ENCODE assay signal across 15 cellular contexts in genomic region chr10:11208243-11208642, GRCh38.
A peak's percentile ranks its signal among the peaks of the same experiment; 100 is the strongest.
DNase-seq lines count a peak whose midpoint lies in the region; ATAC-seq and FAIRE-seq lines count a peak whose summit lies in the region.
"Had no signal": no experiment of that assay in that cellular context is flagged by ENCODE, and none has a peak within 500 bp of the region (broad histone marks: within the 10 kb centered on the region; RNA-seq: fewer than 3 reads in every experiment).

No MANE protein-coding gene starts in this region.

- peak overlapping the region; percentile 97 for H3K27ac Mint-ChIP-seq in activated CD4-positive, alpha-beta T cell treated with anti-CD3 and anti-CD28 coated beads, Interleukin-2, amount 10 ng/mL, durations not matched to agents 24 days and 14 days
- peak overlapping the region; percentile 97 for H3K27ac Mint-ChIP-seq in activated naive CD8-positive, alpha-beta T cell
- no peak overlapping the region for H3K27ac Mint-ChIP-seq in natural killer cell treated with Interleukin-12 subunit alpha and Interleukin-12 subunit beta and Interleukin-15 and Interleukin-18, amount 100 ng/mL, for 72 hours

- no peaks in the 10 kb centered on the region for H3K27me3 Mint-ChIP-seq in activated CD4-positive, alpha-beta T cell treated with anti-CD3 and anti-CD28 coated beads, Interleukin-2, amount 10 ng/mL, durations not matched to agents 24 days and 14 days
- no peaks in the 10 kb centered on the region for H3K27me3 Mint-ChIP-seq in activated naive CD8-positive, alpha-beta T cell
- H3K27me3 Mint-ChIP-seq in natural killer cell treated with Interleukin-12 subunit alpha and Interleukin-12 subunit beta and Interleukin-15 and Interleukin-18, amount 100 ng/mL, for 72 hours = no peaks in the 10 kb centered on the region

- no peak for DNase-seq in activated CD4-positive, alpha-beta T cell treated with anti-CD3 and anti-CD28 coated beads, Interleukin-2, amount 10 ng/mL, durations not matched to agents 24 days and 14 days
- DNase-seq in activated CD4-positive, alpha-beta T cell treated with anti-CD3 and anti-CD28 coated beads for 1 hour = no peak
- DNase-seq in GM19239 (ENCODE audit: insufficient read length, low spot score) = no peak
- DNase-seq in natural killer cell treated with Interleukin-12 subunit alpha and Interleukin-12 subunit beta and Interleukin-15 and Interleukin-18, amount 100 ng/mL, for 72 hours (ENCODE audit: low spot score) = no peak
- DNase-seq in hepatic stellate cell (ENCODE audit: low spot score) = no peak
- no peak for DNase-seq in kidney glomerular epithelial cell (lab: John Stamatoyannopoulos, UW)
- DNase-seq: Calu3; esophagus squamous epithelium; heart right ventricle; NCI-H1105 treated with DMSO at 0.1 percent for 48 hours; stimulated activated CD4-positive, alpha-beta T cell treated with anti-CD3 and anti-CD28 coated beads, Interleukin-4, amount 100 ng/mL, for 4 hours; SW 1271 had no signal

- intact Hi-C loops in activated CD4-positive, alpha-beta T cell treated with anti-CD3 and anti-CD28 coated beads, Interleukin-2, amount 10 ng/mL, durations not matched to agents 24 days and 14 days (cut with micrococcal nuclease) = loop anchor here (2.0 kb wide), 1 partner anchor 37 kb away; no protein-coding TSS in a partner anchor

- H3K4me1 Mint-ChIP-seq in activated CD4-positive, alpha-beta T cell treated with anti-CD3 and anti-CD28 coated beads, Interleukin-2, amount 10 ng/mL, durations not matched to agents 24 days and 14 days = peaks cover 82% of the 10 kb centered on the region
- peaks cover 100% of the 10 kb centered on the region for H3K4me1 Mint-ChIP-seq in activated naive CD8-positive, alpha-beta T cell (ENCODE audit: low read depth)
- H3K4me1 Mint-ChIP-seq in natural killer cell treated with Interleukin-12 subunit alpha and Interleukin-12 subunit beta and Interleukin-15 and Interleukin-18, amount 100 ng/mL, for 72 hours (ENCODE audit: low read depth in 2 of 2) = peaks cover 90 to 99% of the 10 kb centered on the region in 2 donors

- H3K9me3 Mint-ChIP-seq in activated CD4-positive, alpha-beta T cell treated with anti-CD3 and anti-CD28 coated beads, Interleukin-2, amount 10 ng/mL, durations not matched to agents 24 days and 14 days = no peaks in the 10 kb centered on the region
- H3K9me3 Mint-ChIP-seq in activated naive CD8-positive, alpha-beta T cell (ENCODE audit: low read depth) = no peaks in the 10 kb centered on the region
- H3K9me3 Mint-ChIP-seq in natural killer cell treated with Interleukin-12 subunit alpha and Interleukin-12 subunit beta and Interleukin-15 and Interleukin-18, amount 100 ng/mL, for 72 hours = no peaks in the 10 kb centered on the region

- peak; percentile 8 for FAIRE-seq in GM19239 (lab: Jason Lieb, UNC)
- FAIRE-seq: A549 had no signal

- peak in 1 of 2 donors; percentile 30 for ATAC-seq in natural killer cell treated with Interleukin-12 subunit alpha and Interleukin-12 subunit beta and Interleukin-15 and Interleukin-18, amount 100 ng/mL, for 72 hours
- ATAC-seq in HG02840 (IDR thresholded peaks at IDR 0.05; ENCODE audit: low FRiP score, unreplicated experiment) = no peak
- ATAC-seq: A549, heart right ventricle had no signal

- H3K36me3 Mint-ChIP-seq in activated CD4-positive, alpha-beta T cell treated with anti-CD3 and anti-CD28 coated beads, Interleukin-2, amount 10 ng/mL, durations not matched to agents 24 days and 14 days (ENCODE audit: low read depth) = peaks cover 69% of the 10 kb centered on the region
- H3K36me3 Mint-ChIP-seq in activated naive CD8-positive, alpha-beta T cell = peaks cover 21% of the 10 kb centered on the region
- H3K36me3 Mint-ChIP-seq in natural killer cell treated with Interleukin-12 subunit alpha and Interleukin-12 subunit beta and Interleukin-15 and Interleukin-18, amount 100 ng/mL, for 72 hours = peaks cover 48% of the 10 kb centered on the region

- H3K4me3 Mint-ChIP-seq in activated CD4-positive, alpha-beta T cell treated with anti-CD3 and anti-CD28 coated beads, Interleukin-2, amount 10 ng/mL, durations not matched to agents 24 days and 14 days = peak overlapping the region; percentile 74
- peak overlapping the region; percentile 86 for H3K4me3 Mint-ChIP-seq in activated naive CD8-positive, alpha-beta T cell
- H3K4me3 Mint-ChIP-seq in natural killer cell treated with Interleukin-12 subunit alpha and Interleukin-12 subunit beta and Interleukin-15 and Interleukin-18, amount 100 ng/mL, for 72 hours = peak overlapping the region; percentile 94

Comparison
In these comparisons a context has a peak if more than half of its experiments do, and no peak if none do; other contexts are left out.
1. H3K27ac Mint-ChIP-seq: peak in activated CD4-positive, alpha-beta T cell treated with anti-CD3 and anti-CD28 coated beads, Interleukin-2, amount 10 ng/mL, durations not matched to agents 24 days and 14 days (single experiment) and activated naive CD8-positive, alpha-beta T cell (single experiment); none in natural killer cell treated with Interleukin-12 subunit alpha and Interleukin-12 subunit beta and Interleukin-15 and Interleukin-18, amount 100 ng/mL, for 72 hours (0 of 2).
2. Peak in every context shown above with its lines, with median percentiles within 50 percentile points of each other: H3K4me3 Mint-ChIP-seq.